In the genomic region with DNA sequence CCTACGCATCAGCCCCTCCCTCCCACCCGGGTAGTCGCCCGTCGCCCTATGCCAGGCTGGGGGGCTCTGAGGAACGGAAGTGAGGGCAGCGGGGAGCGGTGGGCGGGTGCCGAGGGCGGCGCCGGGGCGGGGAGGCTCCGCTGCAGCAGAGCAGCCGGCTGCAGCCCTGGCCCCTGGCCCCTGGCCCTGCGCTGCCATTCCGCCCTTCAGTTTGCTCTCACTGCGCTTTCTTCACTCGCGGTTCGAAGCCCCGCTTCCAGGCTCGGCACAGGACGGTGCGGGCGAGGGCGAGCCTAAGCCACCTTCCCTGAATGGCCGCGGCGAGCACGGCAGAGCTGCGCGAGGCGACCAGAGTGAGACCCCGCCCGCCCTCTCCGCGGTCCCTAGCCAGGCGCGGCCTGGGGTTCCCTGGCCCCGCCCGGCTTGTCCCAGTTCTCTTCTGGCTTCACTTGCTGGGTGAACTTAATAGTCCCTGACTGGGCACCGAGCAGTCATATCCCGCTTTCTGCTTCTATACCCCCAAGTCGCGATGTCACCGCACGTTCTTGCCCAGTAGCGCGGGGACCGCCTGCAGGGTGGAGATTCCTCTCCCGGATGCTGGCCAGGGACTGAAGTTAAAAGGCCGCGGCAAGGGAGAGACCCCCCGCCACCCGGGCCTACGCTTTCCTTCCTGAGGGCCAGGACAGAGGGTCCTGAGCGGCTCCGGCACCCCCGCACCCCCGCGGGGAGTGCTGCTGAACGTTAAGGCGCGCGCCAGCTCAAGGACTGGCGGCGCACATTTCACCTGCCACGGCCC, we compare ENCODE assay signal across 8 cellular contexts. TPM values are rescaled to one million over a fixed set of nuclear protein-coding genes. Genes with fewer than 3 reads are reported as not detected.
DNase-seq lines count a peak whose midpoint lies in the region; ATAC-seq and TF ChIP-seq lines count a peak whose summit lies in the region.

No MANE protein-coding gene starts in this region.

- H3K36me3 Mint-ChIP-seq in activated naive CD4-positive, alpha-beta T cell treated with anti-CD3 and anti-CD28 coated beads, Interleukin-2, amount 10 ng/mL, durations not matched to agents 7 days and 5 days, result peaks cover 2% of the 10 kb centered on the region

- H3K27ac Mint-ChIP-seq in activated naive CD4-positive, alpha-beta T cell treated with anti-CD3 and anti-CD28 coated beads, Interleukin-2, amount 10 ng/mL, durations not matched to agents 7 days and 5 days, result no peak overlapping the region

- no peaks in the 10 kb centered on the region for H3K36me3 ChIP-seq in left ventricle myocardium inferior

- H3K27me3 Mint-ChIP-seq in activated naive CD4-positive, alpha-beta T cell treated with anti-CD3 and anti-CD28 coated beads, Interleukin-2, amount 10 ng/mL, durations not matched to agents 7 days and 5 days, result peaks cover 76% of the 10 kb centered on the region

- H3K4me1 Mint-ChIP-seq in activated naive CD4-positive, alpha-beta T cell treated with anti-CD3 and anti-CD28 coated beads, Interleukin-2, amount 10 ng/mL, durations not matched to agents 7 days and 5 days, result peaks cover 15% of the 10 kb centered on the region

- intact Hi-C loops in left ventricle myocardium inferior (cut with micrococcal nuclease), result no loop called here
- intact Hi-C loops in sciatic nerve (cut with DNase I), result no loop called here

- H3K4me3 Mint-ChIP-seq in activated naive CD4-positive, alpha-beta T cell treated with anti-CD3 and anti-CD28 coated beads, Interleukin-2, amount 10 ng/mL, durations not matched to agents 7 days and 5 days, result peak overlapping the region; percentile 75

- peaks cover 4% of the 10 kb centered on the region for H3K9me3 Mint-ChIP-seq in activated naive CD4-positive, alpha-beta T cell treated with anti-CD3 and anti-CD28 coated beads, Interleukin-2, amount 10 ng/mL, durations not matched to agents 7 days and 5 days

- TF ChIP-seq CTCF in GM12865 (IDR thresholded peaks at IDR 0.05; ENCODE audit: insufficient read depth, low read depth, low read length, missing control alignments), result no peak
- no peak for TF ChIP-seq CTCF in left ventricle myocardium inferior (IDR thresholded peaks at IDR 0.05; ENCODE audit: borderline replicate concordance)

- no peak overlapping the region for H3K27ac ChIP-seq in left ventricle myocardium inferior (replicated peaks)

- ATAC-seq in GM21528 (IDR thresholded peaks at IDR 0.05; ENCODE audit: low FRiP score, unreplicated experiment), result peak; percentile 61
- peak; percentile 70 for ATAC-seq in sciatic nerve

- peaks cover 27% of the 10 kb centered on the region for H3K4me1 ChIP-seq in left ventricle myocardium inferior

- H3K27me3 ChIP-seq in left ventricle myocardium inferior (ENCODE audit: low read depth), result peaks cover 75% of the 10 kb centered on the region

- H3K9me3 ChIP-seq in left ventricle myocardium inferior (replicated peaks), result no peaks in the 10 kb centered on the region

- CTCF ChIA-PET in activated naive CD4-positive, alpha-beta T cell treated with anti-CD3 and anti-CD28 coated beads, Interleukin-2, amount 10 ng/mL, durations not matched to agents 7 days and 5 days (lab: Charles Lee), result interaction anchor here (1.5 kb wide), 1 partner anchor 72 kb away, joined by 4 read pairs; no protein-coding TSS in a partner anchor

- DNase-seq in GM12865 (ENCODE audit: low read depth), result peak; percentile 28
- peak; percentile 4 for DNase-seq in HS-27A (ENCODE audit: low read depth)
- no peak for DNase-seq in activated naive CD4-positive, alpha-beta T cell treated with anti-CD3 and anti-CD28 coated beads, Interleukin-2, amount 10 ng/mL, durations not matched to agents 7 days and 5 days
- DNase-seq in left ventricle myocardium inferior, result no peak
- DNase-seq in sciatic nerve (ENCODE audit: low spot score), result no peak
- DNase-seq in NCI-H446 (lab: John Stamatoyannopoulos, UW), result no peak
- DNase-seq in NCI-H1048 (lab: John Stamatoyannopoulos, UW), result no peak

- peak overlapping the region; percentile 84 for H3K4me3 ChIP-seq in GM12865 (ENCODE audit: low read depth, low read length)
- peak overlapping the region; percentile 85 for H3K4me3 ChIP-seq in left ventricle myocardium inferior

RNA-seq across cellular contexts. Expression of a gene that starts 0.6 kb away (rescaled TPM):
- total RNA-seq in left ventricle myocardium inferior (0.44 TPM), sciatic nerve (3.7 TPM)

Comparison
In these comparisons a context has a peak if more than half of its experiments do, and no peak if none do; other contexts are left out.
1. DNase-seq: peak in GM12865 (single experiment) and HS-27A (single experiment); none in activated naive CD4-positive, alpha-beta T cell treated with anti-CD3 and anti-CD28 coated beads, Interleukin-2, amount 10 ng/mL, durations not matched to agents 7 days and 5 days (single experiment), left ventricle myocardium inferior (single experiment), sciatic nerve (single experiment), NCI-H446 (0 of 2) and NCI-H1048 (single experiment).